14 cellular contexts compared by ENCODE assay signal in the genomic region with DNA sequence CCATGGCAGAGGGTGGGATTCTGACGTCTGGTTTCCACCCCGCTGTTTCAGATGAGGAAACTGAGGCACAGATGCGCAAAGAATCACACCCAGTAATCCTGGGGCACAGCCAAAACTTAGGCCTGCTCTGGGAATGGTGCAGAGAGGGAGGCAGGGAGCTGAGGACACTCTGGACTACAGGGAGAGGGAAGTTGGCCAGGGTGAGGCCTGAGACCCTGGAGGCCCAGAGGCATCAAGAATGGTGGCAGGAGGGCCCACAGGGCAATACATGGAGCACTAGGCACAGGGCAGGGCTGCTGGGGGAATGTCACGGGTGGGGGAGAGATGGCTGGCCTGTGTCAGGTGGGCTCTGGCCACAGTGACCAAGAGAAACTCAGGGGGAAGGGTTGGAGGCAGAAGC.
"Had no signal": no experiment of that assay in that cellular context is flagged by ENCODE, and none has a peak within 500 bp of the region (broad histone marks: within the 10 kb centered on the region; RNA-seq: fewer than 3 reads in every experiment).

No MANE protein-coding gene starts in this region.

- H3K27ac Mint-ChIP-seq: activated CD4-positive, alpha-beta T cell treated with anti-CD3 and anti-CD28 coated beads, Interleukin-2, amount 10 ng/mL, durations not matched to agents 24 days and 14 days; activated T-helper 1 cell treated with anti-CD3 and anti-CD28 coated beads, Interleukin-12 subunit alpha, Interleukin-12 subunit beta, Interleukin-2, Interleukin-4 antibody, amounts not matched to agents 30 ng/mL and 10 ng/mL and 1 ng/mL, durations not matched to agents 14 hours and 24 hours and 36 hours had no signal

- DNase-seq: activated CD4-positive, alpha-beta T cell treated with anti-CD3 and anti-CD28 coated beads, Interleukin-2, amount 10 ng/mL, durations not matched to agents 24 days and 14 days; activated CD4-positive, CD25-positive, alpha-beta regulatory T cell; activated naive CD4-positive, alpha-beta T cell; central memory CD4-positive, alpha-beta T cell; effector CD8-positive, alpha-beta T cell; stimulated activated CD4-positive, alpha-beta T cell treated with anti-CD3 and anti-CD28 coated beads, Interleukin-2, amount 100 ng/mL, for 48 hours; stimulated activated naive B cell treated with anti-CD40 and anti-IgM and Interleukin-4, amounts not matched to agents 10 μg/mL and 1 μg/mL and 100 μg/mL, for 72 hours; thyroid gland had no signal

- H3K9me3 Mint-ChIP-seq: activated CD4-positive, alpha-beta T cell treated with anti-CD3 and anti-CD28 coated beads, Interleukin-2, amount 10 ng/mL, durations not matched to agents 24 days and 14 days; activated T-helper 1 cell treated with anti-CD3 and anti-CD28 coated beads, Interleukin-12 subunit alpha, Interleukin-12 subunit beta, Interleukin-2, Interleukin-4 antibody, amounts not matched to agents 30 ng/mL and 10 ng/mL and 1 ng/mL, durations not matched to agents 14 hours and 24 hours and 36 hours; neural crest cell; stimulated activated naive B cell treated with anti-CD40 and anti-IgM and Interleukin-4, amounts not matched to agents 10 μg/mL and 1 μg/mL and 100 μg/mL, for 72 hours had no signal

- H3K36me3 ChIP-seq: adrenal gland, pancreas, thyroid gland, vagina had no signal

- H3K27ac ChIP-seq: adrenal gland, coronary artery, pancreas, thyroid gland, vagina had no signal

- H3K36me3 Mint-ChIP-seq: stimulated activated naive B cell treated with anti-CD40 and anti-IgM and Interleukin-4, amounts not matched to agents 10 μg/mL and 1 μg/mL and 100 μg/mL, for 72 hours had no signal

- H3K27me3 ChIP-seq: pancreas, thyroid gland, vagina had no signal

- H3K4me3 ChIP-seq: pancreas, thyroid gland, vagina had no signal

- H3K4me1 ChIP-seq: pancreas had no signal

- H3K4me1 Mint-ChIP-seq: activated CD4-positive, alpha-beta T cell treated with anti-CD3 and anti-CD28 coated beads, Interleukin-2, amount 10 ng/mL, durations not matched to agents 24 days and 14 days had no signal

- H3K4me3 Mint-ChIP-seq: activated CD4-positive, alpha-beta T cell treated with anti-CD3 and anti-CD28 coated beads, Interleukin-2, amount 10 ng/mL, durations not matched to agents 24 days and 14 days; activated T-helper 1 cell treated with anti-CD3 and anti-CD28 coated beads, Interleukin-12 subunit alpha, Interleukin-12 subunit beta, Interleukin-2, Interleukin-4 antibody, amounts not matched to agents 30 ng/mL and 10 ng/mL and 1 ng/mL, durations not matched to agents 14 hours and 24 hours and 36 hours; neural crest cell; stimulated activated naive B cell treated with anti-CD40 and anti-IgM and Interleukin-4, amounts not matched to agents 10 μg/mL and 1 μg/mL and 100 μg/mL, for 72 hours had no signal

- ATAC-seq: stimulated activated naive B cell treated with anti-CD40 and anti-IgM and Interleukin-4, amounts not matched to agents 10 μg/mL and 1 μg/mL and 100 μg/mL, for 72 hours had no signal

- H3K9me3 ChIP-seq: adrenal gland, pancreas, thyroid gland, vagina had no signal
